ENCODE assay signal across 9 cellular contexts in the genomic region with DNA sequence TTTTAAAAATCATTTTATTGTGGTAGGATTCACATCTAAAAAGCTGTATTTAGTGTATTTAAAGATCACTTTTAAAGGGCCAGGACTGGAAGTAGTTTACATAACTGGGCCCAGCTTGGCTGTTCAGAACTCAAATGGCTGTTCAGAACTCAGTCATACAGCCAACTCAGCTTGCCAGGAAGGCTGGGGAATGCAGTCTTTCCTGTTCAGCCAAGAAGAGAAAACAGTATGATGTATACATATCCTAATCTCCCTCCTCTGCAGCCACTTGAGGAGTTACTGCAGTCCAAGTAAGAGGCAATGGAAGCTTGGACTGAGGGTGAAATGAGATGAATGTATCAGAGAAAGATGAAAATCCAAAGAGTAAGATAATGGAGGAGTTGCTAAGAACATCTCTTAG. TPM values are rescaled to one million over a fixed set of nuclear protein-coding genes. Genes with fewer than 3 reads are reported as not detected.
DNase-seq lines count a peak whose midpoint lies in the region; ATAC-seq and TF ChIP-seq lines count a peak whose summit lies in the region.
"Had no signal": no experiment of that assay in that cellular context is flagged by ENCODE, and none has a peak within 500 bp of the region (broad histone marks: within the 10 kb centered on the region; RNA-seq: fewer than 3 reads in every experiment).

No MANE protein-coding gene starts in this region.

- TF ChIP-seq CTCF in mammary epithelial cell (conservative IDR thresholded peaks at IDR 0.05 in 1 of 2, IDR thresholded peaks at IDR 0.05 in 1 of 2; ENCODE audit: extremely low read depth in 1 of 2, insufficient read depth in 1 of 2, low read depth in 1 of 2, low read length in 2 of 2) (no peak), dorsolateral prefrontal cortex (IDR thresholded peaks at IDR 0.05 in 54 of 56, conservative IDR thresholded peaks at IDR 0.05 in 2 of 56; ENCODE audit: low read depth in 1 of 56, partially characterized antibody in 56 of 56) (no peak)

- peaks cover 99% of the 10 kb centered on the region for H3K79me2 ChIP-seq in mammary epithelial cell (ENCODE audit: insufficient read depth, low read length)

- H3K4me2 ChIP-seq in mammary epithelial cell (ENCODE audit: insufficient read depth, low read depth, low read length), result peak overlapping the region; percentile 53

- POLR2A ChIA-PET in HEK293T (lab: Yijun Ruan, JAX), result interaction anchor here (1.5 to 2.5 kb wide), 2 partner anchors 24 to 63 kb away, joined by 5 to 6 read pairs; partner anchors contain the start of genes BFSP1 and DSTN

- H3K36me3 ChIP-seq in mammary epithelial cell (ENCODE audit: insufficient read depth, low read length), result peaks cover 9% of the 10 kb centered on the region
- H3K36me3 ChIP-seq in rectal smooth muscle tissue (ENCODE audit: control insufficient read depth, insufficient read depth, low read length), result no peaks in the 10 kb centered on the region

- DNase-seq in HPDE6-E6E7 (ENCODE audit: extremely low spot score) (peak; percentile 84), mammary epithelial cell (peak; percentile 75), left ventricle myocardium superior (no peak), HEK293T (ENCODE audit: extremely low spot score) (no peak), T-helper 2 cell (no peak), dorsolateral prefrontal cortex (no peak)
- DNase-seq: DND-41 had no signal

- no peak overlapping the region for H2AFZ ChIP-seq in mammary epithelial cell (ENCODE audit: low read depth, low read length)

- H3K27me3 ChIP-seq in mammary epithelial cell (ENCODE audit: insufficient read depth, low read length), result no peaks in the 10 kb centered on the region
- no peaks in the 10 kb centered on the region for H3K27me3 ChIP-seq in rectal smooth muscle tissue (ENCODE audit: control insufficient read depth, insufficient read depth, low read length)
- H3K27me3 ChIP-seq in dorsolateral prefrontal cortex, result no peaks in the 10 kb centered on the region

- in situ Hi-C loops in mammary epithelial cell (cut with MboI; ENCODE audit: low sequenced_read_pairs in 2 of 2), result no loop called here

- BruUV-seq in mammary epithelial cell (replicated peaks; lab: Mats Ljungman, UMichigan), result no TSS peak

- H3K4me3 ChIP-seq in mammary epithelial cell (replicated peaks in 1 of 3; ENCODE audit: insufficient read depth in 1 of 3, low read depth in 2 of 3, low read length in 3 of 3) (no peak overlapping the region), rectal smooth muscle tissue (ENCODE audit: low read length) (no peak overlapping the region), dorsolateral prefrontal cortex (no peak overlapping the region)

- H3K4me1 ChIP-seq in mammary epithelial cell (ENCODE audit: insufficient read depth, low read length) (peaks cover 23% of the 10 kb centered on the region), rectal smooth muscle tissue (ENCODE audit: control insufficient read depth, insufficient read depth, low read length) (peaks cover 50% of the 10 kb centered on the region)

- peak; percentile 66 for ATAC-seq in left ventricle myocardium superior
- ATAC-seq in GM18873 (IDR thresholded peaks at IDR 0.05; ENCODE audit: low FRiP score, unreplicated experiment), result no peak

- intact Hi-C loops in mammary epithelial cell (cut with micrococcal nuclease) (no loop called here), left ventricle myocardium superior (cut with micrococcal nuclease) (no loop called here), dorsolateral prefrontal cortex (cut with DNase I) (no loop called here)

- CTCF ChIA-PET in mammary epithelial cell (lab: Charles Lee; ENCODE audit: low non-redundant PET), result interaction anchor here (0.7 kb wide), 1 partner anchor 11 kb away, joined by 8 read pairs; no protein-coding TSS in a partner anchor
- CTCF ChIA-PET in HEK293T (lab: Yijun Ruan, JAX), result no interaction called here

- peak overlapping the region; percentile 4 for H3K27ac ChIP-seq in mammary epithelial cell (ENCODE audit: insufficient read depth, low read depth, low read length)
- H3K27ac ChIP-seq in rectal smooth muscle tissue (ENCODE audit: low read depth, low read length), result peak overlapping the region; percentile 82
- peak overlapping the region in 7 of 59 donors; percentile 4 to 76 (median 13) for H3K27ac ChIP-seq in dorsolateral prefrontal cortex

- no peaks in the 10 kb centered on the region for H3K9me3 ChIP-seq in mammary epithelial cell (replicated peaks; ENCODE audit: insufficient read depth, low read length)

- H4K20me1 ChIP-seq in mammary epithelial cell (ENCODE audit: insufficient read depth, low read length), result peaks cover 24% of the 10 kb centered on the region

- H3K9ac ChIP-seq in mammary epithelial cell (ENCODE audit: insufficient read depth, low read length), result no peak overlapping the region
- no peak overlapping the region for H3K9ac ChIP-seq in rectal smooth muscle tissue (ENCODE audit: low read length)

- dilution Hi-C loops in mammary epithelial cell (cut with HindIII; ENCODE audit: low sequenced_read_pairs), result loop anchor here (5.0 kb wide), 1 partner anchor 52 kb away; no protein-coding TSS in a partner anchor

TF ChIP-seq in HEK293T, 16 proteins besides CTCF, POLR2A, EP300 and RAD21:
- TF ChIP-seq ZNF384 (IDR thresholded peaks at IDR 0.05) (no peak), TARDBP (IDR thresholded peaks at IDR 0.05) (no peak), L3MBTL2 (conservative IDR thresholded peaks at IDR 0.05) (no peak), BHLHE40 (IDR thresholded peaks at IDR 0.05; ENCODE audit: borderline replicate concordance) (no peak), SP1 (IDR thresholded peaks at IDR 0.05) (no peak), ARNT (IDR thresholded peaks at IDR 0.05) (no peak)

RNA-seq across cellular contexts. Expression of gene DSTN, which starts 24.6 kb away (rescaled TPM):
- total RNA-seq in mammary epithelial cell (100 to 1,000 TPM; 398 to 428 TPM), left ventricle myocardium superior (836 TPM), dorsolateral prefrontal cortex (100 to 1,000 TPM; 105 to 421 (median 232) TPM)
- 211 TPM for polyA plus RNA-seq in mammary epithelial cell
- 110 TPM for polyA minus RNA-seq in mammary epithelial cell

Comparison
In these comparisons a context has a peak if more than half of its experiments do, and no peak if none do; other contexts are left out.
1. DNase-seq: peak in HPDE6-E6E7 (single experiment) and mammary epithelial cell (single experiment); none in left ventricle myocardium superior (single experiment), HEK293T (single experiment), T-helper 2 cell (0 of 5) and dorsolateral prefrontal cortex (0 of 10).